In the genomic region with DNA sequence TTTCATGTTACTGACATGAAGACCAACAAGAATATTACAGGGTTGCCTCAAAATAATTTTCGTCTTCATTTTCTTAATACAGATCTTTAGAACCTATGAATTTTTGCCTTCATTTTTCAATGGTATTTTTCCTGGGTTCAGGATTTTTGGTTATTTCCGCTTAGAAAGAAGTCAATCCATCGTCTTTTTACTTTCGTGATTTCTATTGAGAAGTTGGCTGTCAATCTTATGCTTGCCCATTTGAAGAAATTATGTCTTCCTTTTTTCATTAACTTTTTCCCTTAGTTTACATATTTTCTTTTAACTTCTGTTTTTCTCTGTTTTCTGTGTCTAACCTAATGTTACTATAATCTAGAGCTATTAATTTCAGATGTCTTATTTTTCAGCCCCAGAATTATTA, we compare ENCODE assay signal across 22 cellular contexts.
"Had no signal": no experiment of that assay in that cellular context is flagged by ENCODE, and none has a peak within 500 bp of the region (broad histone marks: within the 10 kb centered on the region; RNA-seq: fewer than 3 reads in every experiment).

No MANE protein-coding gene starts in this region.

- H3K9ac ChIP-seq: parathyroid adenoma had no signal

- FAIRE-seq: endothelial cell of umbilical vein had no signal

- H3K27me3 ChIP-seq: foreskin keratinocyte, heart left ventricle, spleen, tibial artery, upper lobe of left lung, uterus had no signal

- H3K27ac ChIP-seq: foreskin keratinocyte, heart left ventricle, parathyroid adenoma, prostate gland, spleen, tibial artery, upper lobe of left lung, uterus had no signal

- DNase-seq: effector CD4-positive, alpha-beta T cell; endodermal cell; erythroblast; foreskin keratinocyte; heart left ventricle; hippocampal formation; left colon; left ventricle myocardium superior; naive thymus-derived CD4-positive, alpha-beta T cell; nephron progenitor cell; retina; spleen; stimulated activated CD4-positive, alpha-beta T cell treated with anti-CD3 and anti-CD28 coated beads, Interleukin-15, amount 100 ng/mL, for 24 hours; stimulated activated CD4-positive, alpha-beta T cell treated with anti-CD3 and anti-CD28 coated beads, Interleukin-1b, Interleukin-23, amount 100 ng/mL, for 48 hours; stimulated activated CD4-positive, alpha-beta T cell treated with anti-CD3 and anti-CD28 coated beads, Interleukin-4, amount 100 ng/mL, for 24 hours; tibial artery; upper lobe of left lung; uterus had no signal

- H3K4me1 ChIP-seq: foreskin keratinocyte, heart left ventricle, parathyroid adenoma, prostate gland, spleen, tibial artery, upper lobe of left lung, uterus had no signal

- H3K36me3 ChIP-seq: heart left ventricle, prostate gland, spleen, tibial artery, upper lobe of left lung, uterus had no signal

- H3K9me3 ChIP-seq: prostate gland, tibial artery, upper lobe of left lung, uterus had no signal

- H2AFZ ChIP-seq: parathyroid adenoma had no signal

- H3K4me3 ChIP-seq: heart left ventricle, lung, prostate gland, spleen, tibial artery, upper lobe of left lung, uterus had no signal
